Comparison of ENCODE assay signal across 8 cellular contexts in genomic region chr22:20080776-20081654, GRCh38. TPM values are rescaled to one million over a fixed set of nuclear protein-coding genes. Genes with fewer than 3 reads are reported as not detected.
A peak's percentile ranks its signal among the peaks of the same experiment; 100 is the strongest.
DNase-seq lines count a peak whose midpoint lies in the region; ATAC-seq and TF ChIP-seq lines count a peak whose summit lies in the region.

No MANE protein-coding gene starts in this region.

- peak in 4 of 8 donors; percentile 1 to 21 (median 8) for ATAC-seq in heart right ventricle

- H3K27me3 Mint-ChIP-seq in activated naive CD8-positive, alpha-beta T cell = no peaks in the 10 kb centered on the region
- no peaks in the 10 kb centered on the region for H3K27me3 Mint-ChIP-seq in progenitor cell of endocrine pancreas

- no peaks in the 10 kb centered on the region for H3K9me3 ChIP-seq in heart right ventricle

- H3K36me3 Mint-ChIP-seq in activated naive CD8-positive, alpha-beta T cell = no peaks in the 10 kb centered on the region
- peaks cover 3% of the 10 kb centered on the region for H3K36me3 Mint-ChIP-seq in progenitor cell of endocrine pancreas (ENCODE audit: insufficient read depth)

- H3K27me3 ChIP-seq in heart right ventricle = no peaks in the 10 kb centered on the region

- TF ChIP-seq CTCF in NB4 (IDR thresholded peaks at IDR 0.05; ENCODE audit: low read depth, low read length) (no peak), heart right ventricle (IDR thresholded peaks at IDR 0.05) (no peak), progenitor cell of endocrine pancreas (IDR thresholded peaks at IDR 0.05; ENCODE audit: unreplicated experiment) (no peak)

- H3K27ac ChIP-seq in heart right ventricle = peak overlapping the region; percentile 88 to 97 (median 94)

- H3K4me3 ChIP-seq in NB4 (ENCODE audit: low read depth, low read length) = peak overlapping the region; percentile 95
- H3K4me3 ChIP-seq in heart right ventricle = peak overlapping the region; percentile 68 to 99 (median 88)

- intact Hi-C loops in heart right ventricle (cut with DNase I) = loop anchor here in 4 of 10 donors (2.0 to 5.0 kb wide), 3 partner anchors 59 to 64 kb away; partner anchors contain the start of genes TANGO2 (in 3 of the 4) and ARVCF (in 1 of the 4)

- whole genome bisulfite sequencing in heart right ventricle, 2 donors = 8 to 11% methylated on average over 27 of the region's 27 CpGs

- peak overlapping the region; percentile 90 for H3K27ac Mint-ChIP-seq in activated naive CD8-positive, alpha-beta T cell
- H3K27ac Mint-ChIP-seq in progenitor cell of endocrine pancreas = peak overlapping the region; percentile 98

- peaks cover 45% of the 10 kb centered on the region for H3K4me1 Mint-ChIP-seq in activated naive CD8-positive, alpha-beta T cell (ENCODE audit: low read depth)
- H3K4me1 Mint-ChIP-seq in progenitor cell of endocrine pancreas (ENCODE audit: low read depth) = peaks cover 47% of the 10 kb centered on the region

- H3K4me3 Mint-ChIP-seq in activated naive CD8-positive, alpha-beta T cell = peak overlapping the region; percentile 82
- H3K4me3 Mint-ChIP-seq in progenitor cell of endocrine pancreas (ENCODE audit: low read depth) = peak overlapping the region; percentile 92

- no peaks in the 10 kb centered on the region for H3K9me3 Mint-ChIP-seq in activated naive CD8-positive, alpha-beta T cell (ENCODE audit: low read depth)
- no peaks in the 10 kb centered on the region for H3K9me3 Mint-ChIP-seq in progenitor cell of endocrine pancreas (ENCODE audit: low read depth)

- H3K36me3 ChIP-seq in heart right ventricle = peaks cover 0 to 10% (median 4%) of the 10 kb centered on the region in 9 donors

- H3K4me1 ChIP-seq in heart right ventricle = peaks cover 32 to 57% (median 52%) of the 10 kb centered on the region in 9 donors

- peak; percentile 31 for DNase-seq in NCI-H2196 (lab: John Stamatoyannopoulos, UW; ENCODE audit: unreplicated experiment)
- no peak for DNase-seq in NCI-H2196 treated with DMSO at 0.1 percent for 48 hours (lab: John Stamatoyannopoulos, UW; ENCODE audit: unreplicated experiment)
- DNase-seq in NB4 (ENCODE audit: low read depth) = peak; percentile 52
- DNase-seq in heart right ventricle = no peak
- peak; percentile 22 for DNase-seq in progenitor cell of endocrine pancreas (ENCODE audit: low spot score, unreplicated experiment)
- no peak for DNase-seq in midbrain (lab: John Stamatoyannopoulos, UW)
- DNase-seq in middle frontal gyrus (ENCODE audit: extremely low spot score, low spot score) = no peak

- TF ChIP-seq POLR2A in NB4 (IDR thresholded peaks at IDR 0.05; ENCODE audit: extremely low read depth, insufficient read length) = no peak

RNA-seq across cellular contexts. Expression of gene DGCR8, which starts 1.0 kb away (rescaled TPM):
- total RNA-seq in heart right ventricle = 10 to 100 TPM; 11.4 to 20.0 (median 14.0) TPM
- polyA plus RNA-seq in heart right ventricle = 10 to 100 TPM in 1 of 2 donors, 1 to 10 TPM in 1; 8.3 to 26.3 TPM
- total RNA-seq in progenitor cell of endocrine pancreas = 75.8 and 79.8 TPM in 2 replicates

RNA-seq across cellular contexts. Expression of gene RANBP1, which starts 34.9 kb away (rescaled TPM):
- total RNA-seq in heart right ventricle (10 to 100 TPM; 31.8 to 55.8 (median 38.1) TPM), progenitor cell of endocrine pancreas (217 and 219 TPM in 2 replicates)
- polyA plus RNA-seq in heart right ventricle = 10 to 100 TPM; 39.4 to 71.7 TPM

RNA-seq across cellular contexts. Expression of gene TRMT2A, which starts 36.0 kb away (rescaled TPM):
- total RNA-seq in heart right ventricle = 10 to 100 TPM; 18.4 to 29.6 (median 25.8) TPM
- 10 to 100 TPM; 24.6 to 58.2 TPM for polyA plus RNA-seq in heart right ventricle
- total RNA-seq in progenitor cell of endocrine pancreas = 78.5 and 86.5 TPM in 2 replicates

RNA-seq across cellular contexts. Expression of gene ZDHHC8, which starts 50.6 kb away (rescaled TPM):
- total RNA-seq in heart right ventricle (10 to 100 TPM; 32.5 to 51.7 (median 37.5) TPM), progenitor cell of endocrine pancreas (82.1 and 83.5 TPM in 2 replicates)
- 10 to 100 TPM; 23.2 to 39.4 TPM for polyA plus RNA-seq in heart right ventricle

Comparison
In these comparisons a context has a peak if more than half of its experiments do, and no peak if none do; other contexts are left out.
1. DNase-seq: peak in NCI-H2196 (single experiment), NB4 (single experiment) and progenitor cell of endocrine pancreas (single experiment); none in NCI-H2196 treated with DMSO at 0.1 percent for 48 hours (single experiment), heart right ventricle (0 of 2), midbrain (single experiment) and middle frontal gyrus (single experiment).